ENCODE assay signal across 8 cellular contexts in the genomic region with DNA sequence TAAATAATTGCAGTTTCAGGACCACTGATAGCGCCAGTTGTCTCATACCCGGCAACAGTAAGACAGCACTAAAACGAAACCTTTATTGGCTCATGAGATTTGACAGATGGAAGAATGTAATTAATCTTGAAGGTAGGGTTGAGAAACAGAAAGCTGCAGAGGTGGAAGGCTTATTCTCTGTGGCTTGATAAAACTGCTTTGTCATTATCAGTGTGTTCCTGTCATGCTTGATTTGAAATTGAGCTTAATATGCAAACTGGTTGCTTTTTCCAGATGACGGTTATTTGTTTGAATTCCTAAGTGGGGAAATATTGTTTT. TPM values are rescaled to one million over a fixed set of nuclear protein-coding genes. Genes with fewer than 3 reads are reported as not detected.
DNase-seq lines count a peak whose midpoint lies in the region; ATAC-seq and TF ChIP-seq lines count a peak whose summit lies in the region.

No MANE protein-coding gene starts in this region.

- H3K27me3 ChIP-seq in HAP-1 (ENCODE audit: low read depth) (no peaks in the 10 kb centered on the region), SJSA1 (replicated peaks) (no peaks in the 10 kb centered on the region)
- no peaks in the 10 kb centered on the region for H3K27me3 ChIP-seq in effector memory CD4-positive, alpha-beta T cell (replicated peaks; ENCODE audit: control insufficient read depth, insufficient read depth, low read length, poor library complexity, severe bottlenecking)

- peak; percentile 5 for ATAC-seq in mucosa of descending colon
- no peak for ATAC-seq in HG03097 (IDR thresholded peaks at IDR 0.05; ENCODE audit: low FRiP score, unreplicated experiment)

- intact Hi-C loops in mucosa of descending colon (cut with DNase I, micrococcal nuclease), result no loop called here

- H3K4me3 ChIP-seq in HAP-1, result peak overlapping the region; percentile 60
- H3K4me3 ChIP-seq in SJSA1, result peak overlapping the region; percentile 48
- H3K4me3 ChIP-seq in effector memory CD4-positive, alpha-beta T cell (ENCODE audit: insufficient read depth, low read depth, low read length, poor library complexity, severe bottlenecking), result peak overlapping the region; percentile 66
- H3K4me3 ChIP-seq in mucosa of descending colon, result no peak overlapping the region

- peak; percentile 53 for DNase-seq in AG20443 (ENCODE audit: low spot score)
- DNase-seq in HAP-1 (ENCODE audit: low spot score in 2 of 2), result peak in 1 of 2 experiments; percentile 47
- peak in 1 of 2 experiments; percentile 53 for DNase-seq in SJSA1 (ENCODE audit: low read depth in 1 of 2, low spot score in 2 of 2)
- DNase-seq in effector memory CD4-positive, alpha-beta T cell, result no peak
- no peak for DNase-seq in mucosa of descending colon
- DNase-seq in SHP77 treated with DMSO at 0.1 percent for 48 hours (lab: John Stamatoyannopoulos, UW), result no peak
- DNase-seq in NCI-H1436 treated with DMSO at 0.1 percent for 48 hours (lab: John Stamatoyannopoulos, UW), result no peak

- TF ChIP-seq CTCF in mucosa of descending colon (IDR thresholded peaks at IDR 0.05), result no peak

- H3K27ac ChIP-seq in SJSA1, result no peak overlapping the region; the same call in 1 of the 2 replicates
- H3K27ac ChIP-seq in effector memory CD4-positive, alpha-beta T cell (ENCODE audit: insufficient read depth, low read length, poor library complexity, severe bottlenecking), result no peak overlapping the region

- in situ Hi-C loops in HAP-1 (cut with MboI; ENCODE audit: low sequenced_read_pairs), result no loop called here

- H3K9me3 ChIP-seq in HAP-1, result no peaks in the 10 kb centered on the region
- H3K9me3 ChIP-seq in SJSA1 (replicated peaks), result no peaks in the 10 kb centered on the region
- no peaks in the 10 kb centered on the region for H3K9me3 ChIP-seq in effector memory CD4-positive, alpha-beta T cell (ENCODE audit: control insufficient read depth, low read length)
- H3K9me3 ChIP-seq in mucosa of descending colon, result no peaks in the 10 kb centered on the region

- H3K36me3 ChIP-seq in HAP-1 (replicated peaks) (no peaks in the 10 kb centered on the region; the same call in 1 of the 2 replicates), SJSA1 (peaks cover 19% of the 10 kb centered on the region), mucosa of descending colon (ENCODE audit: low read depth) (no peaks in the 10 kb centered on the region)
- H3K36me3 ChIP-seq in effector memory CD4-positive, alpha-beta T cell (ENCODE audit: control insufficient read depth, insufficient read depth, low read length), result no peaks in the 10 kb centered on the region

- peaks cover 15% of the 10 kb centered on the region for H3K4me1 ChIP-seq in HAP-1
- H3K4me1 ChIP-seq in SJSA1 (replicated peaks), result peaks cover 17% of the 10 kb centered on the region
- H3K4me1 ChIP-seq in effector memory CD4-positive, alpha-beta T cell (ENCODE audit: control insufficient read depth, insufficient read depth, low read length, poor library complexity, severe bottlenecking), result peaks cover 41% of the 10 kb centered on the region
- H3K4me1 ChIP-seq in mucosa of descending colon (ENCODE audit: low read depth), result peaks cover 24% of the 10 kb centered on the region

RNA-seq across cellular contexts. Expression of gene ATP6V0A1, which starts 1.3 kb away (rescaled TPM):
- 11.8 and 14.8 TPM in 2 replicates for total RNA-seq in SJSA1 (2014; rRNA removed; shearing (Covaris generic))
- total RNA-seq in mucosa of descending colon, result 100 to 1,000 TPM in 1 of 3 donors, 10 to 100 TPM in 2; 88.5 to 105 (median 95.6) TPM

RNA-seq across cellular contexts. Expression of gene CAVIN1, which starts 36.9 kb away (rescaled TPM):
- total RNA-seq in SJSA1 (2014; rRNA removed; shearing (Covaris generic)), result 319 and 331 TPM in 2 replicates
- 100 to 1,000 TPM in 1 of 3 donors, 10 to 100 TPM in 2; 19.3 to 246 (median 52.4) TPM for total RNA-seq in mucosa of descending colon
